In genomic region chr1:30914931-30915330, GRCh38 we compare ENCODE assay signal across 1 cellular context.
TF ChIP-seq lines count a peak whose summit lies in the region.

No MANE protein-coding gene starts in this region.

TF ChIP-seq in HEK293, 187 proteins besides CTCF, POLR2A, EP300 and RAD21 (continued from another document):
- no peak for TF ChIP-seq ZNF488 (tag by site-specific recombination; IDR thresholded peaks at IDR 0.05)
